12 cellular contexts compared by ENCODE assay signal in the genomic region with DNA sequence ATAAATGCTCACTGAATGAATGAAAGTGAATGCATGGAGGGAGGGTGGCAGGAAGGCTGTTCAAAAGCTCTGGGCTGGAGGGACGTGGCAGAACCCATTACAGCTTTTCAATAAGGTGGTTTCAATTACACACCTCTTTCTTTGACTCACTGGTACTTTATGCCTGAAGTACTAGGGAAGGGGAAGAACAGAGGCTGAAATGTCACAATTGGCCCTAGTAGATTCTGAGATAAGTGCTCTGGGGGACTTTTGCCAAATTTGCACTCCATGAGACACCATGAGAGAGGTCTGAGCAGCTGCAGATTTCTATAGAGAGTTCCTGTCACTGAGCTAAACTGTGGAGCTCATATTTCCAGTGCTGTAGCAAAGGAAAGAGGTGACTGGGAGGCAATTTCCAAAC.
A peak's percentile ranks its signal among the peaks of the same experiment; 100 is the strongest.
DNase-seq lines count a peak whose midpoint lies in the region; ATAC-seq and TF ChIP-seq lines count a peak whose summit lies in the region.
"Had no signal": no experiment of that assay in that cellular context is flagged by ENCODE, and none has a peak within 500 bp of the region (broad histone marks: within the 10 kb centered on the region; RNA-seq: fewer than 3 reads in every experiment).

No MANE protein-coding gene starts in this region.

- no peak overlapping the region for H3K4me3 Mint-ChIP-seq in osteocyte (ENCODE audit: unreplicated experiment)

- no peak overlapping the region for H2AFZ ChIP-seq in neural cell (ENCODE audit: low read depth, low read length)

- no peaks in the 10 kb centered on the region for H3K27me3 Mint-ChIP-seq in osteocyte (ENCODE audit: unreplicated experiment)

- H3K4me2 ChIP-seq in neural cell (ENCODE audit: low read length), result no peak overlapping the region

- H3K79me2 ChIP-seq in neural cell (replicated peaks; ENCODE audit: insufficient read depth, low read length), result no peaks in the 10 kb centered on the region

- in situ Hi-C loops in KBM-7 (cut with MboI; ENCODE audit: low pct_unique_long_range_greater_than_20kb, low sequenced_read_pairs), result no loop called here

- no peaks in the 10 kb centered on the region for H3K9me2 ChIP-seq in neural cell (ENCODE audit: insufficient read depth, low read length)

- peaks cover 7% of the 10 kb centered on the region for H3K4me1 Mint-ChIP-seq in osteocyte (ENCODE audit: unreplicated experiment)

- no peaks in the 10 kb centered on the region for H3K36me3 ChIP-seq in neural cell (ENCODE audit: insufficient read depth, low read length)

- H3K9me3 Mint-ChIP-seq in osteocyte (ENCODE audit: unreplicated experiment), result no peaks in the 10 kb centered on the region

- H3F3A ChIP-seq in neural cell (ENCODE audit: insufficient read depth, low read length, poor library complexity, severe bottlenecking), result no peaks in the 10 kb centered on the region

- peak; percentile 14 for DNase-seq in GM10248 (ENCODE audit: extremely low spot score)
- peak; percentile 77 for DNase-seq in NCI-H345 (lab: John Stamatoyannopoulos, UW)
- no peak for DNase-seq in KBM-7
- DNase-seq in osteocyte (ENCODE audit: extremely low spot score, unreplicated experiment), result no peak
- DNase-seq: erythroblast, NCI-H748 treated with DMSO at 0.1 percent for 48 hours, nucleus accumbens had no signal

- no peak overlapping the region for H3K4me3 ChIP-seq in neural cell (ENCODE audit: low read length)

- CTCF ChIA-PET in GM10248 (lab: Yijun Ruan, JAX), result interaction anchor here (1.0 to 2.0 kb wide), 7 partner anchors 9 to 516 kb away, joined by 3 to 7 read pairs (median 3); no protein-coding TSS in a partner anchor

- POLR2A ChIA-PET in GM10248 (lab: Yijun Ruan, JAX), result no interaction called here

- H3K36me3 Mint-ChIP-seq in osteocyte (ENCODE audit: unreplicated experiment), result no peaks in the 10 kb centered on the region
- H3K36me3 Mint-ChIP-seq: activated naive CD4-positive, alpha-beta T cell treated with anti-CD3 and anti-CD28 coated beads, Interleukin-2, amount 50 U/mL, for 72 hours had no signal

- TF ChIP-seq RAD21 in neural cell (conservative IDR thresholded peaks at IDR 0.05), result no peak

- TF ChIP-seq CTCF in GM10248 (IDR thresholded peaks at IDR 0.05; ENCODE audit: control extremely low read depth, extremely low read depth, low read depth, missing control alignments), result no peak
- TF ChIP-seq CTCF in neural cell (IDR thresholded peaks at IDR 0.05; ENCODE audit: poor library complexity, severe bottlenecking), result no peak
- TF ChIP-seq CTCF in osteocyte (IDR thresholded peaks at IDR 0.05), result no peak

- H3K27ac ChIP-seq in neural cell (ENCODE audit: low read length), result peak overlapping the region; percentile 35

- no peaks in the 10 kb centered on the region for H3K27me3 ChIP-seq in neural cell (ENCODE audit: insufficient read depth, low read depth, low read length)

- H4K20me1 ChIP-seq in neural cell (ENCODE audit: insufficient read depth), result no peaks in the 10 kb centered on the region

- H3K27ac Mint-ChIP-seq in osteocyte (ENCODE audit: unreplicated experiment), result no peak overlapping the region
- H3K27ac Mint-ChIP-seq: activated naive CD4-positive, alpha-beta T cell treated with anti-CD3 and anti-CD28 coated beads, Interleukin-2, amount 50 U/mL, for 72 hours had no signal

- TF ChIP-seq EP300 in neural cell (conservative IDR thresholded peaks at IDR 0.05; ENCODE audit: poor library complexity, severe bottlenecking), result no peak

- ATAC-seq in HG02610 (IDR thresholded peaks at IDR 0.05; ENCODE audit: unreplicated experiment) (peak; percentile 85), HG03565 (IDR thresholded peaks at IDR 0.05; ENCODE audit: unreplicated experiment) (no peak), GM21367 (IDR thresholded peaks at IDR 0.05; ENCODE audit: unreplicated experiment) (no peak)

- H3K9ac ChIP-seq in neural cell (ENCODE audit: low read length), result no peak overlapping the region

- no peaks in the 10 kb centered on the region for H3K9me3 ChIP-seq in neural cell (ENCODE audit: low read length)

TF ChIP-seq in neural cell, 6 proteins besides CTCF, POLR2A, EP300 and RAD21:
- TF ChIP-seq SMC3 (conservative IDR thresholded peaks at IDR 0.05; ENCODE audit: poor library complexity), result no peak
- no peak for TF ChIP-seq EZH2 (IDR thresholded peaks at IDR 0.05; ENCODE audit: borderline replicate concordance, insufficient read depth, low read length, poor library complexity, severe bottlenecking)
- TF ChIP-seq, protein P1, sequence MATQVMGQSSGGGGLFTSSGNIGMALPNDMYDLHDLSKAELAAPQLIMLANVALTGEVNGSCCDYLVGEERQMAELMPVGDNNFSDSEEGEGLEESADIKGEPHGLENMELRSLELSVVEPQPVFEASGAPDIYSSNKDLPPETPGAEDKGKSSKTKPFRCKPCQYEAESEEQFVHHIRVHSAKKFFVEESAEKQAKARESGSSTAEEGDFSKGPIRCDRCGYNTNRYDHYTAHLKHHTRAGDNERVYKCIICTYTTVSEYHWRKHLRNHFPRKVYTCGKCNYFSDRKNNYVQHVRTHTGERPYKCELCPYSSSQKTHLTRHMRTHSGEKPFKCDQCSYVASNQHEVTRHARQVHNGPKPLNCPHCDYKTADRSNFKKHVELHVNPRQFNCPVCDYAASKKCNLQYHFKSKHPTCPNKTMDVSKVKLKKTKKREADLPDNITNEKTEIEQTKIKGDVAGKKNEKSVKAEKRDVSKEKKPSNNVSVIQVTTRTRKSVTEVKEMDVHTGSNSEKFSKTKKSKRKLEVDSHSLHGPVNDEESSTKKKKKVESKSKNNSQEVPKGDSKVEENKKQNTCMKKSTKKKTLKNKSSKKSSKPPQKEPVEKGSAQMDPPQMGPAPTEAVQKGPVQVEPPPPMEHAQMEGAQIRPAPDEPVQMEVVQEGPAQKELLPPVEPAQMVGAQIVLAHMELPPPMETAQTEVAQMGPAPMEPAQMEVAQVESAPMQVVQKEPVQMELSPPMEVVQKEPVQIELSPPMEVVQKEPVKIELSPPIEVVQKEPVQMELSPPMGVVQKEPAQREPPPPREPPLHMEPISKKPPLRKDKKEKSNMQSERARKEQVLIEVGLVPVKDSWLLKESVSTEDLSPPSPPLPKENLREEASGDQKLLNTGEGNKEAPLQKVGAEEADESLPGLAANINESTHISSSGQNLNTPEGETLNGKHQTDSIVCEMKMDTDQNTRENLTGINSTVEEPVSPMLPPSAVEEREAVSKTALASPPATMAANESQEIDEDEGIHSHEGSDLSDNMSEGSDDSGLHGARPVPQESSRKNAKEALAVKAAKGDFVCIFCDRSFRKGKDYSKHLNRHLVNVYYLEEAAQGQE (IDR thresholded peaks at IDR 0.05; ENCODE audit: borderline replicate concordance), result no peak
- TF ChIP-seq POLR2AphosphoS5 (IDR thresholded peaks at IDR 0.05), result no peak
- TF ChIP-seq MXI1 (conservative IDR thresholded peaks at IDR 0.05; ENCODE audit: poor library complexity, severe bottlenecking), result no peak
- no peak for TF ChIP-seq TAF1 (IDR thresholded peaks at IDR 0.05; ENCODE audit: low read depth)

Comparison
In these comparisons a context has a peak if more than half of its experiments do, and no peak if none do; other contexts are left out.
1. DNase-seq: peak in GM10248 (single experiment) and NCI-H345 (single experiment); none in KBM-7 (single experiment) and osteocyte (single experiment).